Comparison of ENCODE assay signal across 28 cellular contexts in genomic region chr20:59110607-59111006, GRCh38. TPM values are rescaled to one million over a fixed set of nuclear protein-coding genes. Genes with fewer than 3 reads are reported as not detected.
"Had no signal": no experiment of that assay in that cellular context is flagged by ENCODE, and none has a peak within 500 bp of the region (broad histone marks: within the 10 kb centered on the region; RNA-seq: fewer than 3 reads in every experiment).

No MANE protein-coding gene starts in this region.

- H3K27ac ChIP-seq: SJCRH30 had no signal

- DNase-seq: IMR-90; Karpas-422; KG1; MG63; NCI-H1092; NCI-H1105 treated with DMSO at 0.1 percent for 48 hours; NCI-H1417 treated with DMSO at 0.1 percent for 48 hours; NCI-H146; NCI-H187; NCI-H2029; NCI-H2081 treated with DMSO at 0.1 percent for 48 hours; NCI-H2171; NCI-H226; NCI-H446; NCI-H510A; NCI-H524 treated with DMSO at 0.1 percent for 48 hours; NCI-H69; NCI-H774; NK-92 treated with Interleukin-12 subunit alpha and Interleukin-12 subunit beta, amount 100 ng/mL, for 24 hours; PC-3; SHP77 treated with DMSO at 0.1 percent for 48 hours; SJCRH30 had no signal

- H3K36me3 ChIP-seq: MG63, SJCRH30 had no signal

- H3K27me3 ChIP-seq: MG63, SJCRH30 had no signal

- FAIRE-seq: HepG2 had no signal

- H3K4me3 ChIP-seq: MG63, SJCRH30 had no signal

- ATAC-seq: HepG2, Panc1, PC-3, Right ventricle myocardium inferior, SK-N-SH treated with all-trans-retinoic acid at 6 μM for 48 hours had no signal

- H3K4me1 ChIP-seq: SJCRH30 had no signal

RNA-seq across cellular contexts. Expression of gene ZNF831, which starts 53.0 kb away (rescaled TPM):
- total RNA-seq: HepG2, HT1080, IMR-90, PC-3, RPMI7951 had no signal
- polyA plus RNA-seq: HepG2, IMR-90 had no signal
